Comparison of ENCODE assay signal across 1 cellular context in genomic region chr1:208089151-208089550, GRCh38.
TF ChIP-seq lines count a peak whose summit lies in the region.

No MANE protein-coding gene starts in this region.

TF ChIP-seq in GM23338, 12 proteins besides CTCF, POLR2A, EP300 and RAD21 (continued from another document):
- TF ChIP-seq REST (IDR thresholded peaks at IDR 0.05; ENCODE audit: unreplicated experiment) (no peak), EZH2phosphoT487 (IDR thresholded peaks at IDR 0.05; ENCODE audit: unreplicated experiment) (no peak)
